1 cellular context compared by ENCODE assay signal in genomic region chr1:150168960-150169565, GRCh38.
TF ChIP-seq lines count a peak whose summit lies in the region.

No MANE protein-coding gene starts in this region.

TF ChIP-seq in GM23338, 12 proteins besides CTCF, POLR2A, EP300 and RAD21 (continued from another document):
- TF ChIP-seq REST (IDR thresholded peaks at IDR 0.05; ENCODE audit: unreplicated experiment) (no peak), EZH2phosphoT487 (IDR thresholded peaks at IDR 0.05; ENCODE audit: unreplicated experiment) (no peak), POLR2AphosphoS5 (IDR thresholded peaks at IDR 0.05; ENCODE audit: low read depth) (no peak), ETS1 (IDR thresholded peaks at IDR 0.05) (no peak), CREB1 (CRISPR knock-in tag; IDR thresholded peaks at IDR 0.05; ENCODE audit: low read depth) (no peak), NANOG (IDR thresholded peaks at IDR 0.05; ENCODE audit: borderline replicate concordance) (no peak), JUNB (IDR thresholded peaks at IDR 0.05; ENCODE audit: unreplicated experiment) (no peak), ZNF331 (CRISPR knock-in tag; IDR thresholded peaks at IDR 0.05; ENCODE audit: low read depth) (no peak)
TF ChIP-seq in GM23338: peak in this region for 0.
